Comparison of ENCODE assay signal across 8 cellular contexts in the genomic region with DNA sequence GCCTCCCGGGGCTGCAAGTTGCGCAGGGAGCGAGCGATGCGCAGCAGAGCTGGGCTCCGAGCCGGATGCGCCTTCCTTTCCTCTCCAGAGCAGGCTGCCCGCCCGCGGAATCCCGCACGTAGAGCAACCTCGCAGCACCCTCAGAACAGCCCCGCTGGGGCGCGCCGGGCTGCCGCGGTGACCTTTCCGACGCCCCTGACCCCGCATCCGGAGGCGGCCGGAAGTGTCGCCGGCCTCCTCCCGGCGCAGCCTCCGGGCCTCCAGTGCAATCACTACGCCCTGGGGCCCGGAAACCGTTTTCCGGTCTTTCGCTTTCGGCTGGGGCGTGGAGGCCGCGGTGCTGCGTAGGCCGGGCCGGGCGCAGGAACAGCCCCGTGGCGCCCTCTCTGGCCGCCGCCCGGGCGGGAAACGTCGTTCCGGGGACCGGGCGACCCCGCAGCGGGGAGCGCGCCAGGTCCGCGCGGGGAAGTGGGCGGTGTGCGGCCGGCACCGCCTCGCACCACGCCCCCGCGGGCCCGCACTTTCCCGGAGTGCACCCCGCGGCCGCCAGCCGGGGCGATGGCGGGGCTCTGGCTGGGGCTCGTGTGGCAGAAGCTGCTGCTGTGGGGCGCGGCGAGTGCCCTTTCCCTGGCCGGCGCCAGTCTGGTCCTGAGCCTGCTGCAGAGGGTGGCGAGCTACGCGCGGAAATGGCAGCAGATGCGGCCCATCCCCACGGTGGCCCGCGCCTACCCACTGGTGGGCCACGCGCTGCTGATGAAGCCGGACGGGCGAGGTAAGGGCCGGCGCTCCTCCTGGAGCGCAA. TPM values are rescaled to one million over a fixed set of nuclear protein-coding genes. Genes with fewer than 3 reads are reported as not detected.
A peak's percentile ranks its signal among the peaks of the same experiment; 100 is the strongest.
DNase-seq lines count a peak whose midpoint lies in the region; ATAC-seq and TF ChIP-seq lines count a peak whose summit lies in the region.

A gene (plus strand): TSS at position 302 of the 802 bp plus-strand sequence. CDS start 257 bp downstream, at position 559.

- H3K9me3 ChIP-seq in neural cell (ENCODE audit: low read length) (no peaks in the 10 kb centered on the region), stomach smooth muscle (ENCODE audit: control insufficient read depth in 2 of 2, low read length in 2 of 2) (no peaks in the 10 kb centered on the region)

- H4K20me1 ChIP-seq in neural cell (ENCODE audit: insufficient read depth), result no peaks in the 10 kb centered on the region

- no peaks in the 10 kb centered on the region for H3K79me2 ChIP-seq in neural cell (replicated peaks; ENCODE audit: insufficient read depth, low read length)

- peak within 1 kb of the TSS; percentile 83 for H3K4me2 ChIP-seq in neural cell (ENCODE audit: low read length)

- peaks cover 5% of the 10 kb centered on the region for H3F3A ChIP-seq in neural cell (ENCODE audit: insufficient read depth, low read length, poor library complexity, severe bottlenecking)

- TF ChIP-seq EP300 in neural cell (conservative IDR thresholded peaks at IDR 0.05; ENCODE audit: poor library complexity, severe bottlenecking), result peak; percentile 35

- ATAC-seq in GM19397 (IDR thresholded peaks at IDR 0.05; ENCODE audit: unreplicated experiment) (peak; percentile 86), HG03558 (IDR thresholded peaks at IDR 0.05; ENCODE audit: extremely low read depth, unreplicated experiment) (peak; percentile 82)

- TF ChIP-seq RAD21 in neural cell (conservative IDR thresholded peaks at IDR 0.05), result no peak

- peak within 1 kb of the TSS; percentile 65 for H2AFZ ChIP-seq in neural cell (ENCODE audit: low read depth, low read length)

- peak; percentile 56 for TF ChIP-seq CTCF in neural cell (IDR thresholded peaks at IDR 0.05; ENCODE audit: poor library complexity, severe bottlenecking)

- H3K4me1 ChIP-seq in stomach smooth muscle (ENCODE audit: control insufficient read depth, insufficient read depth, low read length), result peaks cover 21% of the 10 kb centered on the region

- DNase-seq in Caki2 (ENCODE audit: low read depth) (peak; percentile 89), RPMI8226 (peak; percentile 90), fibroblast of the conjunctiva (ENCODE audit: low read depth) (peak; percentile 21)
- peak; percentile 76 for DNase-seq in activated T-helper 9 cell treated with anti-CD3 and anti-CD28 coated beads, Interleukin-2, amount 50 U/mL, for 16 hours (ENCODE audit: low read depth)

- H3K4me3 ChIP-seq in neural cell (ENCODE audit: low read length) (peak within 1 kb of the TSS; percentile 84), stomach smooth muscle (ENCODE audit: low read length in 2 of 2) (peak within 1 kb of the TSS; percentile 84 to 91)

- in situ Hi-C loops in Caki2 (cut with HindIII; ENCODE audit: low pct_unique_long_range_greater_than_20kb, low sequenced_read_pairs), result no loop called here

- peak within 1 kb of the TSS; percentile 74 for H3K27ac ChIP-seq in neural cell (ENCODE audit: low read length)
- peak within 1 kb of the TSS; percentile 96 for H3K27ac ChIP-seq in stomach smooth muscle (ENCODE audit: low read length)

- H3K36me3 ChIP-seq in neural cell (ENCODE audit: insufficient read depth, low read length), result no peaks in the 10 kb centered on the region
- H3K36me3 ChIP-seq in stomach smooth muscle (ENCODE audit: control insufficient read depth in 2 of 2, insufficient read depth in 2 of 2, low read length in 2 of 2), result peaks cover 8 to 12% of the 10 kb centered on the region in 2 donors

- no peaks in the 10 kb centered on the region for H3K9me2 ChIP-seq in neural cell (ENCODE audit: insufficient read depth, low read length)

- H3K27me3 ChIP-seq in neural cell (ENCODE audit: insufficient read depth, low read depth, low read length) (no peaks in the 10 kb centered on the region), stomach smooth muscle (ENCODE audit: control insufficient read depth in 1 of 2, insufficient read depth in 2 of 2, low read length in 2 of 2) (no peaks in the 10 kb centered on the region)

- peak within 1 kb of the TSS; percentile 78 for H3K9ac ChIP-seq in neural cell (ENCODE audit: low read length)
- H3K9ac ChIP-seq in stomach smooth muscle (ENCODE audit: low read length in 2 of 2), result peak within 1 kb of the TSS; percentile 87 to 92

TF ChIP-seq in neural cell, 6 proteins besides CTCF, POLR2A, EP300 and RAD21:
- TF ChIP-seq POLR2AphosphoS5 (IDR thresholded peaks at IDR 0.05) (peak; percentile 69), MXI1 (conservative IDR thresholded peaks at IDR 0.05; ENCODE audit: poor library complexity, severe bottlenecking) (no peak), EZH2 (IDR thresholded peaks at IDR 0.05; ENCODE audit: borderline replicate concordance, insufficient read depth, low read length, poor library complexity, severe bottlenecking) (no peak), SMC3 (conservative IDR thresholded peaks at IDR 0.05; ENCODE audit: poor library complexity) (no peak), TAF1 (IDR thresholded peaks at IDR 0.05; ENCODE audit: low read depth) (peak; percentile 17)
- TF ChIP-seq, protein P1, sequence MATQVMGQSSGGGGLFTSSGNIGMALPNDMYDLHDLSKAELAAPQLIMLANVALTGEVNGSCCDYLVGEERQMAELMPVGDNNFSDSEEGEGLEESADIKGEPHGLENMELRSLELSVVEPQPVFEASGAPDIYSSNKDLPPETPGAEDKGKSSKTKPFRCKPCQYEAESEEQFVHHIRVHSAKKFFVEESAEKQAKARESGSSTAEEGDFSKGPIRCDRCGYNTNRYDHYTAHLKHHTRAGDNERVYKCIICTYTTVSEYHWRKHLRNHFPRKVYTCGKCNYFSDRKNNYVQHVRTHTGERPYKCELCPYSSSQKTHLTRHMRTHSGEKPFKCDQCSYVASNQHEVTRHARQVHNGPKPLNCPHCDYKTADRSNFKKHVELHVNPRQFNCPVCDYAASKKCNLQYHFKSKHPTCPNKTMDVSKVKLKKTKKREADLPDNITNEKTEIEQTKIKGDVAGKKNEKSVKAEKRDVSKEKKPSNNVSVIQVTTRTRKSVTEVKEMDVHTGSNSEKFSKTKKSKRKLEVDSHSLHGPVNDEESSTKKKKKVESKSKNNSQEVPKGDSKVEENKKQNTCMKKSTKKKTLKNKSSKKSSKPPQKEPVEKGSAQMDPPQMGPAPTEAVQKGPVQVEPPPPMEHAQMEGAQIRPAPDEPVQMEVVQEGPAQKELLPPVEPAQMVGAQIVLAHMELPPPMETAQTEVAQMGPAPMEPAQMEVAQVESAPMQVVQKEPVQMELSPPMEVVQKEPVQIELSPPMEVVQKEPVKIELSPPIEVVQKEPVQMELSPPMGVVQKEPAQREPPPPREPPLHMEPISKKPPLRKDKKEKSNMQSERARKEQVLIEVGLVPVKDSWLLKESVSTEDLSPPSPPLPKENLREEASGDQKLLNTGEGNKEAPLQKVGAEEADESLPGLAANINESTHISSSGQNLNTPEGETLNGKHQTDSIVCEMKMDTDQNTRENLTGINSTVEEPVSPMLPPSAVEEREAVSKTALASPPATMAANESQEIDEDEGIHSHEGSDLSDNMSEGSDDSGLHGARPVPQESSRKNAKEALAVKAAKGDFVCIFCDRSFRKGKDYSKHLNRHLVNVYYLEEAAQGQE (IDR thresholded peaks at IDR 0.05; ENCODE audit: borderline replicate concordance), result peak; percentile 6

RNA-seq across cellular contexts. Expression of the gene that starts here (rescaled TPM):
- 16.6 and 25.6 TPM in 2 replicates for total RNA-seq in Caki2 (2014; rRNA removed; shearing (Covaris generic); ENCODE audit: low replicate concordance)
- 5.6 and 5.8 TPM in 2 replicates for polyA plus RNA-seq in neural cell
- 3.4 and 3.7 TPM in 2 replicates for polyA minus RNA-seq in neural cell

Comparison
In these comparisons a context has a peak if more than half of its experiments do, and no peak if none do; other contexts are left out.
1. Peak in every context shown above with its lines: DNase-seq, ATAC-seq, H3K4me3 ChIP-seq and H3K27ac ChIP-seq.
2. DNase-seq: peak in every context shown above with its lines; median percentile 90 in RPMI8226; 89 in Caki2; 76 in activated T-helper 9 cell treated with anti-CD3 and anti-CD28 coated beads, Interleukin-2, amount 50 U/mL, for 16 hours; 21 in fibroblast of the conjunctiva.